Comparison of ENCODE assay signal across 2 cellular contexts in the genomic region with DNA sequence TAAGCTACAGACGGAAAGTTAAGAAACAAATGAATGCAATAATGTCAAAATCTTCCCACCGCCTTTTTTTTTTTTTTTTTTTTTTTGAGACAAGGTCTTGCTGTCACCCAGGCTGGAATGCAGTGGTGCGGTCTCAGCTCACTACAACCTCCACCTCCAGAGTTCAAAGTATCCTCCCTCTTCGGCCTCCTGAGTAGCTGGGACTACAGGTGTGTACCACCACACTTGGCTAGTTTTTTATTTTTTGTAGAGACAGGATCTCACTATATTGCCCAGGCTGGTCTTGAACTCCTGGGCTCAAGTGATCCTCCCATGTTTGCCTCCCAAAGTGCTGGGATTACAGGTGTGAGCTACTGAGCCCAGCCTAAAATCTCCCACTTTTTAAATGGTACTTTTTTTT.
TF ChIP-seq lines count a peak whose summit lies in the region.

No MANE protein-coding gene starts in this region.

TF ChIP-seq in HEK293, 187 proteins besides CTCF, POLR2A, EP300 and RAD21 (continued from another document):
- TF ChIP-seq, protein P1, sequence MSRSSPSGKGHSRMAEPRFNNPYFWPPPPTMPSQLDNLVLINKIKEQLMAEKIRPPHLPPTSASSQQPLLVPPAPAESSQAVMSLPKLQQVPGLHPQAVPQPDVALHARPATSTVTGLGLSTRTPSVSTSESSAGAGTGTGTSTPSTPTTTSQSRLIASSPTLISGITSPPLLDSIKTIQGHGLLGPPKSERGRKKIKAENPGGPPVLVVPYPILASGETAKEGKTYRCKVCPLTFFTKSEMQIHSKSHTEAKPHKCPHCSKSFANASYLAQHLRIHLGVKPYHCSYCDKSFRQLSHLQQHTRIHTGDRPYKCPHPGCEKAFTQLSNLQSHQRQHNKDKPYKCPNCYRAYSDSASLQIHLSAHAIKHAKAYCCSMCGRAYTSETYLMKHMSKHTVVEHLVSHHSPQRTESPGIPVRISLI (tag by site-specific recombination; IDR thresholded peaks at IDR 0.05): peak; percentile 56

TF ChIP-seq in HepG2, 621 proteins besides CTCF, POLR2A, EP300 and RAD21:
- TF ChIP-seq, protein P2, sequence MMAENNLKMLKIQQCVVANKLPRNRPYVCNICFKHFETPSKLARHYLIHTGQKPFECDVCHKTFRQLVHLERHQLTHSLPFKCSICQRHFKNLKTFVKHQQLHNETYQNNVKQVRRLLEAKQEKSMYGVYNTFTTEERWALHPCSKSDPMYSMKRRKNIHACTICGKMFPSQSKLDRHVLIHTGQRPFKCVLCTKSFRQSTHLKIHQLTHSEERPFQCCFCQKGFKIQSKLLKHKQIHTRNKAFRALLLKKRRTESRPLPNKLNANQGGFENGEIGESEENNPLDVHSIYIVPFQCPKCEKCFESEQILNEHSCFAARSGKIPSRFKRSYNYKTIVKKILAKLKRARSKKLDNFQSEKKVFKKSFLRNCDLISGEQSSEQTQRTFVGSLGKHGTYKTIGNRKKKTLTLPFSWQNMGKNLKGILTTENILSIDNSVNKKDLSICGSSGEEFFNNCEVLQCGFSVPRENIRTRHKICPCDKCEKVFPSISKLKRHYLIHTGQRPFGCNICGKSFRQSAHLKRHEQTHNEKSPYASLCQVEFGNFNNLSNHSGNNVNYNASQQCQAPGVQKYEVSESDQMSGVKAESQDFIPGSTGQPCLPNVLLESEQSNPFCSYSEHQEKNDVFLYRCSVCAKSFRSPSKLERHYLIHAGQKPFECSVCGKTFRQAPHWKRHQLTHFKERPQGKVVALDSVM (CRISPR knock-in tag; IDR thresholded peaks at IDR 0.05): peak; percentile 58; the same call in 1 of the 2 replicates
